Comparison of ENCODE assay signal across 18 cellular contexts in genomic region chr9:98538626-98539031, GRCh38.
DNase-seq lines count a peak whose midpoint lies in the region; TF ChIP-seq lines count a peak whose summit lies in the region.
"Had no signal": no experiment of that assay in that cellular context is flagged by ENCODE, and none has a peak within 500 bp of the region (broad histone marks: within the 10 kb centered on the region; RNA-seq: fewer than 3 reads in every experiment).

No MANE protein-coding gene starts in this region.

- no peak overlapping the region for H3K4me3 Mint-ChIP-seq in activated CD4-positive, alpha-beta T cell treated with anti-CD3 and anti-CD28 coated beads, Interleukin-2, amount 10 ng/mL, durations not matched to agents 7 days and 5 days
- H3K4me3 Mint-ChIP-seq: activated naive CD8-positive, alpha-beta T cell had no signal

- H3K27me3 Mint-ChIP-seq in activated CD4-positive, alpha-beta T cell treated with anti-CD3 and anti-CD28 coated beads, Interleukin-2, amount 10 ng/mL, durations not matched to agents 7 days and 5 days = peaks cover 12% of the 10 kb centered on the region
- H3K27me3 Mint-ChIP-seq: activated naive CD8-positive, alpha-beta T cell had no signal

- H3K9me3 Mint-ChIP-seq in activated CD4-positive, alpha-beta T cell treated with anti-CD3 and anti-CD28 coated beads, Interleukin-2, amount 10 ng/mL, durations not matched to agents 7 days and 5 days = no peaks in the 10 kb centered on the region

- H3K36me3 ChIP-seq in thyroid gland = no peaks in the 10 kb centered on the region
- H3K36me3 ChIP-seq: thoracic aorta had no signal

- H3K4me1 Mint-ChIP-seq in activated CD4-positive, alpha-beta T cell treated with anti-CD3 and anti-CD28 coated beads, Interleukin-2, amount 10 ng/mL, durations not matched to agents 7 days and 5 days = peaks cover 2% of the 10 kb centered on the region

- POLR2A ChIA-PET in activated CD4-positive, alpha-beta T cell treated with anti-CD3 and anti-CD28 coated beads, Interleukin-2, amount 10 ng/mL, durations not matched to agents 7 days and 5 days (lab: Charles Lee) = no interaction called here

- TF ChIP-seq POLR2A in thyroid gland (IDR thresholded peaks at IDR 0.05) = peak in 1 of 2 donors; percentile 10

- no peaks in the 10 kb centered on the region for H3K27me3 ChIP-seq in thyroid gland

- peak overlapping the region; percentile 67 to 79 (median 74) for H3K27ac ChIP-seq in thyroid gland
- H3K27ac ChIP-seq: A549, HL-60, thoracic aorta had no signal

- no peak for TF ChIP-seq CTCF in thyroid gland (IDR thresholded peaks at IDR 0.05)

- WGBS in thyroid gland, 2 donors = 10 to 32% methylated on average over 10 of the region's 10 CpGs

- H3K9me3 ChIP-seq in thyroid gland = no peaks in the 10 kb centered on the region
- H3K9me3 ChIP-seq: A549, thoracic aorta had no signal

- intact Hi-C loops in thyroid gland (cut with DNase I) = no loop called here

- H3K4me1 ChIP-seq in thyroid gland = peaks cover 17 to 23% of the 10 kb centered on the region in 2 donors
- H3K4me1 ChIP-seq: A549 had no signal

- no peak overlapping the region for H3K27ac Mint-ChIP-seq in activated CD4-positive, alpha-beta T cell treated with anti-CD3 and anti-CD28 coated beads, Interleukin-2, amount 10 ng/mL, durations not matched to agents 7 days and 5 days
- H3K27ac Mint-ChIP-seq: activated naive CD8-positive, alpha-beta T cell had no signal

- CTCF ChIA-PET in activated CD4-positive, alpha-beta T cell treated with anti-CD3 and anti-CD28 coated beads, Interleukin-2, amount 10 ng/mL, durations not matched to agents 7 days and 5 days (lab: Charles Lee) = no interaction called here

- no peak overlapping the region for H3K4me3 ChIP-seq in thyroid gland (replicated peaks in 1 of 3)
- H3K4me3 ChIP-seq: A549, thoracic aorta had no signal

- DNase-seq in NCI-H2196 (lab: John Stamatoyannopoulos, UW; ENCODE audit: unreplicated experiment) (peak; percentile 4), NCI-H2196 treated with DMSO at 0.1 percent for 48 hours (lab: John Stamatoyannopoulos, UW; ENCODE audit: unreplicated experiment) (no peak), NCI-H345 treated with DMSO at 0.1 percent for 48 hours (lab: John Stamatoyannopoulos, UW; ENCODE audit: unreplicated experiment) (peak; percentile 93), cerebellum (ENCODE audit: low spot score) (peak; percentile 83), thyroid gland (peak; percentile 98), NOMO-1 (lab: John Stamatoyannopoulos, UW; ENCODE audit: unreplicated experiment in 2 of 2) (no peak)
- DNase-seq in activated CD4-positive, alpha-beta T cell treated with anti-CD3 and anti-CD28 coated beads for 48 hours = no peak
- no peak for DNase-seq in activated CD4-positive, alpha-beta T cell treated with anti-CD3 and anti-CD28 coated beads, Interleukin-2, amount 10 ng/mL, durations not matched to agents 7 days and 5 days
- DNase-seq: H7; Kasumi-1; NCI-H526 treated with DMSO at 0.1 percent for 48 hours; occipital lobe; Right ventricle myocardium superior; stimulated activated CD4-positive, alpha-beta T cell treated with anti-CD3 and anti-CD28 coated beads, Interleukin-12 subunit alpha, Interleukin-12 subunit beta, amount 100 ng/mL, for 4 hours had no signal

- no peaks in the 10 kb centered on the region for H3K36me3 Mint-ChIP-seq in activated CD4-positive, alpha-beta T cell treated with anti-CD3 and anti-CD28 coated beads, Interleukin-2, amount 10 ng/mL, durations not matched to agents 7 days and 5 days (ENCODE audit: low read depth)
- H3K36me3 Mint-ChIP-seq: activated naive CD8-positive, alpha-beta T cell had no signal

Comparison
In these comparisons a context has a peak if more than half of its experiments do, and no peak if none do; other contexts are left out.
1. DNase-seq: peak in NCI-H2196 (single experiment), NCI-H345 treated with DMSO at 0.1 percent for 48 hours (single experiment), cerebellum (single experiment) and thyroid gland (2 of 2); none in NCI-H2196 treated with DMSO at 0.1 percent for 48 hours (single experiment), activated CD4-positive, alpha-beta T cell treated with anti-CD3 and anti-CD28 coated beads for 48 hours (single experiment), NOMO-1 (0 of 2) and activated CD4-positive, alpha-beta T cell treated with anti-CD3 and anti-CD28 coated beads, Interleukin-2, amount 10 ng/mL, durations not matched to agents 7 days and 5 days (single experiment).